11 cellular contexts compared by ENCODE assay signal in the genomic region with DNA sequence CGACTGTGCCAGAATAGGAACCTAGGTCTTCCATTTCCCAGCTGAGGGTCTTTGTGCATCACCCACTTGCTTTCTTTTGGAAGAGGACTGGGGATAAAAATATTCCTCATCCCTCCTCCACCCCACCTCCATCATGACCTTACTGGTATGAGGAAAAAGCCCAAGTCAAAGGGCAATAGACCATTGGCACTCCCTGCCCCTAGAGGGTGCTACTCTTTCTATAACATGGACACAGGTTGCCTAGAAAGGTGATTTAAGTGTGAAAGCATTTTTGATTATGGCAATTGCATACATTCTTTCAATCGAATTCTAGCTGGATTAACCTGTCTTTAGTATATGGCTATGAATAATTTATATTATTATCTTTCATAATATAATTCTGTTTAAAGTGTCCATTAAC. TPM values are rescaled to one million over a fixed set of nuclear protein-coding genes. Genes with fewer than 3 reads are reported as not detected.
DNase-seq lines count a peak whose midpoint lies in the region; ATAC-seq, FAIRE-seq and TF ChIP-seq lines count a peak whose summit lies in the region.
"Had no signal": no experiment of that assay in that cellular context is flagged by ENCODE, and none has a peak within 500 bp of the region (broad histone marks: within the 10 kb centered on the region; RNA-seq: fewer than 3 reads in every experiment).

No MANE protein-coding gene starts in this region.

- intact Hi-C loops in natural killer cell (cut with micrococcal nuclease): no loop called here
- intact Hi-C loops in upper lobe of right lung (cut with DNase I): no loop called here

- H3K27ac Mint-ChIP-seq in natural killer cell: no peak overlapping the region
- H3K27ac Mint-ChIP-seq in natural killer cell treated with Interleukin-12 subunit alpha and Interleukin-12 subunit beta and Interleukin-15 and Interleukin-18, amount 100 ng/mL, for 72 hours: no peak overlapping the region
- H3K27ac Mint-ChIP-seq in glutamatergic neuron (ENCODE audit: unreplicated experiment): no peak overlapping the region

- H3K4me1 ChIP-seq in upper lobe of right lung: peaks cover 3% of the 10 kb centered on the region

- H3K4me1 Mint-ChIP-seq in natural killer cell (no peaks in the 10 kb centered on the region), glutamatergic neuron (ENCODE audit: low read depth, unreplicated experiment) (no peaks in the 10 kb centered on the region)
- no peaks in the 10 kb centered on the region for H3K4me1 Mint-ChIP-seq in natural killer cell treated with Interleukin-12 subunit alpha and Interleukin-12 subunit beta and Interleukin-15 and Interleukin-18, amount 100 ng/mL, for 72 hours (ENCODE audit: low read depth in 2 of 2)

- peaks cover 2 to 3% of the 10 kb centered on the region in 2 donors for H3K9me3 Mint-ChIP-seq in natural killer cell
- peaks cover 3% of the 10 kb centered on the region for H3K9me3 Mint-ChIP-seq in natural killer cell treated with Interleukin-12 subunit alpha and Interleukin-12 subunit beta and Interleukin-15 and Interleukin-18, amount 100 ng/mL, for 72 hours
- peaks cover 2% of the 10 kb centered on the region for H3K9me3 Mint-ChIP-seq in glutamatergic neuron (ENCODE audit: unreplicated experiment)

- no peak for ATAC-seq in natural killer cell
- ATAC-seq in natural killer cell treated with Interleukin-12 subunit alpha and Interleukin-12 subunit beta and Interleukin-15 and Interleukin-18, amount 100 ng/mL, for 72 hours: no peak
- ATAC-seq in upper lobe of right lung: peak; percentile 72
- no peak for ATAC-seq in HG02981 (IDR thresholded peaks at IDR 0.05; ENCODE audit: unreplicated experiment)

- no peak for DNase-seq in natural killer cell
- DNase-seq in natural killer cell treated with Interleukin-12 subunit alpha and Interleukin-12 subunit beta and Interleukin-15 and Interleukin-18, amount 100 ng/mL, for 72 hours (ENCODE audit: low spot score): no peak
- no peak for DNase-seq in RCC 7860 (ENCODE audit: low spot score)
- no peak for DNase-seq in glutamatergic neuron
- DNase-seq in upper lobe of right lung: no peak
- no peak for DNase-seq in cortex of kidney (lab: John Stamatoyannopoulos, UW)
- DNase-seq in GM19238 (ENCODE audit: insufficient read length, low spot score): no peak
- DNase-seq: activated T-cell treated with anti-CD3 and anti-CD28 coated beads, Interleukin-2, amount 50 U/mL, for 48 hours; nucleus accumbens had no signal

- H3K36me3 ChIP-seq in upper lobe of right lung: no peaks in the 10 kb centered on the region

- peak; percentile 49 for FAIRE-seq in RCC 7860 (lab: Jason Lieb, UNC)

- H3K27me3 Mint-ChIP-seq in natural killer cell (ENCODE audit: low read depth in 2 of 2): peaks cover 3 to 17% of the 10 kb centered on the region in 2 donors
- H3K27me3 Mint-ChIP-seq in natural killer cell treated with Interleukin-12 subunit alpha and Interleukin-12 subunit beta and Interleukin-15 and Interleukin-18, amount 100 ng/mL, for 72 hours: peaks cover 7 to 10% of the 10 kb centered on the region in 2 donors
- H3K27me3 Mint-ChIP-seq in glutamatergic neuron (ENCODE audit: unreplicated experiment): peaks cover 2% of the 10 kb centered on the region

- H3K36me3 Mint-ChIP-seq in natural killer cell (peaks cover 7% of the 10 kb centered on the region), glutamatergic neuron (ENCODE audit: unreplicated experiment) (peaks cover 17% of the 10 kb centered on the region)
- peaks cover 11% of the 10 kb centered on the region for H3K36me3 Mint-ChIP-seq in natural killer cell treated with Interleukin-12 subunit alpha and Interleukin-12 subunit beta and Interleukin-15 and Interleukin-18, amount 100 ng/mL, for 72 hours

- H3K27me3 ChIP-seq in upper lobe of right lung: no peaks in the 10 kb centered on the region

- no peaks in the 10 kb centered on the region for H3K9me3 ChIP-seq in upper lobe of right lung

- H3K27ac ChIP-seq in upper lobe of right lung: no peak overlapping the region
- H3K27ac ChIP-seq: epithelial cell of prostate had no signal

- H3K4me3 ChIP-seq in upper lobe of right lung: no peak overlapping the region

- H3K4me3 Mint-ChIP-seq in natural killer cell: no peak overlapping the region
- H3K4me3 Mint-ChIP-seq in natural killer cell treated with Interleukin-12 subunit alpha and Interleukin-12 subunit beta and Interleukin-15 and Interleukin-18, amount 100 ng/mL, for 72 hours: no peak overlapping the region
- H3K4me3 Mint-ChIP-seq in glutamatergic neuron (ENCODE audit: unreplicated experiment): no peak overlapping the region

- peak; percentile 26 for TF ChIP-seq CTCF in natural killer cell (IDR thresholded peaks at IDR 0.05)
- TF ChIP-seq CTCF in glutamatergic neuron (IDR thresholded peaks at IDR 0.05; ENCODE audit: partially characterized antibody, unreplicated experiment): peak; percentile 21
- TF ChIP-seq CTCF in upper lobe of right lung (IDR thresholded peaks at IDR 0.05): peak; percentile 53

RNA-seq across cellular contexts. Expression of gene ZNF618, which starts 22.8 kb away (rescaled TPM):
- total RNA-seq in natural killer cell (10 to 100 TPM in 2 of 3 donors, 1 to 10 TPM in 1; 9.2 to 10.7 (median 10.0) TPM), glutamatergic neuron (ENCODE audit: unreplicated experiment) (114 TPM), upper lobe of right lung (9.8 TPM)
- 1 to 10 TPM in 1 of 2 donors, under 1 TPM in 1; 0.33 to 1.4 TPM for total RNA-seq in natural killer cell treated with Interleukin-12 subunit alpha and Interleukin-12 subunit beta and Interleukin-15 and Interleukin-18, amount 100 ng/mL, for 72 hours
